ENCODE assay signal across 18 cellular contexts in genomic region chr7:118734541-118734940, GRCh38.
DNase-seq lines count a peak whose midpoint lies in the region; ATAC-seq lines count a peak whose summit lies in the region.
"Had no signal": no experiment of that assay in that cellular context is flagged by ENCODE, and none has a peak within 500 bp of the region (broad histone marks: within the 10 kb centered on the region; RNA-seq: fewer than 3 reads in every experiment).

No MANE protein-coding gene starts in this region.

- DNase-seq in SK-N-MC (ENCODE audit: low read depth, low spot score) (peak; percentile 45), brain pericyte (ENCODE audit: low read depth, low spot score) (peak; percentile 30), iPS-NIHi11 (ENCODE audit: low spot score) (peak; percentile 7), COLO829 (ENCODE audit: low spot score) (no peak), left lobe of liver (ENCODE audit: low spot score) (no peak), NCI-H524 (lab: John Stamatoyannopoulos, UW) (no peak)
- DNase-seq: CD4-positive, CD25-positive, alpha-beta regulatory T cell; DMS153; DMS79 treated with DMSO at 0.1 percent for 48 hours; EL; GM23248; HCEC 1CT had no signal

- H3K9me3 ChIP-seq in BLaER1 = no peaks in the 10 kb centered on the region
- H3K9me3 ChIP-seq in SK-N-MC (ENCODE audit: low read depth, low read length) = peaks cover 5% of the 10 kb centered on the region; the same call in 1 of the 2 replicates
- H3K9me3 ChIP-seq: A549; BLaER1 treated with 17β-estradiol and CSF1 and Interleukin-3, amounts not matched to agents 10 nM and 100 nM had no signal

- peaks cover 7% of the 10 kb centered on the region; the same call in 1 of the 2 replicates for H3K4me1 ChIP-seq in BLaER1
- H3K4me1 ChIP-seq: A549 had no signal

- no peak overlapping the region for H3K9ac ChIP-seq in BLaER1
- no peak overlapping the region for H3K9ac ChIP-seq in SK-N-MC (ENCODE audit: insufficient read length)
- H3K9ac ChIP-seq: BLaER1 treated with 17β-estradiol and CSF1 and Interleukin-3, amounts not matched to agents 10 nM and 100 nM; GM23248 had no signal

- H3K4me3 ChIP-seq in BLaER1 = no peak overlapping the region
- H3K4me3 ChIP-seq in SK-N-MC = peak overlapping the region; percentile 33; the same call in 1 of the 2 replicates
- H3K4me3 ChIP-seq: A549; BLaER1 treated with 17β-estradiol and CSF1 and Interleukin-3, amounts not matched to agents 10 nM and 100 nM; GM12878; GM23248 had no signal

- H3K27me3 ChIP-seq in BLaER1 = no peaks in the 10 kb centered on the region
- H3K27me3 ChIP-seq: BLaER1 treated with 17β-estradiol and CSF1 and Interleukin-3, amounts not matched to agents 10 nM and 100 nM had no signal

- H4K20me1 ChIP-seq in BLaER1 = no peaks in the 10 kb centered on the region
- H4K20me1 ChIP-seq: BLaER1 treated with 17β-estradiol and CSF1 and Interleukin-3, amounts not matched to agents 10 nM and 100 nM had no signal

- peak overlapping the region; percentile 18 for H3K4me2 ChIP-seq in BLaER1
- H3K4me2 ChIP-seq: A549 had no signal

- no peak overlapping the region for H3K27ac ChIP-seq in BLaER1
- H3K27ac ChIP-seq in SK-N-MC = peak overlapping the region; percentile 71
- H3K27ac ChIP-seq: 22Rv1; A549; BLaER1 treated with 17β-estradiol and CSF1 and Interleukin-3, amounts not matched to agents 10 nM and 100 nM; GM23248 had no signal

- ATAC-seq in GM21381 (IDR thresholded peaks at IDR 0.05; ENCODE audit: unreplicated experiment) = no peak
- no peak for ATAC-seq in left lobe of liver
- ATAC-seq: A549, GM12878 had no signal

- no peaks in the 10 kb centered on the region for H3K36me3 ChIP-seq in BLaER1
- no peaks in the 10 kb centered on the region for H3K36me3 ChIP-seq in SK-N-MC (ENCODE audit: insufficient read depth, low read length)
- H3K36me3 ChIP-seq: BLaER1 treated with 17β-estradiol and CSF1 and Interleukin-3, amounts not matched to agents 10 nM and 100 nM had no signal

Comparison
In these comparisons a context has a peak if more than half of its experiments do, and no peak if none do; other contexts are left out.
1. DNase-seq: peak in SK-N-MC (single experiment), brain pericyte (single experiment) and iPS-NIHi11 (single experiment); none in COLO829 (single experiment), left lobe of liver (single experiment) and NCI-H524 (0 of 2).